In the genomic region with DNA sequence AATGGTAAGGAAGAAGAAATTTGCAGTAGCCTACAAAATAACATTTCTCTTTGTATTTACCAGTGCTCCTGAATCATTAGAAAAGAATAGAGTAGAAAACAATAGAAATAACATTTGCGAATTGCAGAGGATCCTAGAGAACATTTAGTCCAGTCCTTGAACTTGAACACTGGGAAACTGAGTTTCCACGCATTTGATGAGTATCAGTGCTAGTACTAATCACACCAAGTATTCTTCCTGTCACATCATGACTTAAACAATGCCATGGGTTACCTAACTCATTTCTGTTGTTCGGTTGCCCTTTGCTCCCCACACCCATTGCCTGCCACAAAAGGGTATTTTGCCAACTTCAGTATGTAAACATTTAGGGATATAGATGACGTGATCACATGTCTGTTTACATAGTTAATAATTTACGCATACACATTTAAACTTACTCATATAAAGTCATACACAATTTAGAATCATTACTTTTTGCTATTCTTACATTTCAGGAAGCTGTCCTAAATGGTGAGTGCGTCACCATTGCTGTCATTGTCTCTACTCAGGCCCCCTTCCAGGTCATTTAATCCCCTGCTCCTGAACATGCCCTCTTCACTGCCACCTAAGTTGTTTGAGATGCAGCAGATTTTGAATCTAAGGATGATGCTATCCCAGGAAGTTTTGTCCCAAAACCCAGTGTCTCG, we compare ENCODE assay signal across 1 cellular context.
TF ChIP-seq lines count a peak whose summit lies in the region.

No MANE protein-coding gene starts in this region.

TF ChIP-seq in HEK293, 187 proteins besides CTCF, POLR2A, EP300 and RAD21 (continued from another document):
- TF ChIP-seq, protein P1, sequence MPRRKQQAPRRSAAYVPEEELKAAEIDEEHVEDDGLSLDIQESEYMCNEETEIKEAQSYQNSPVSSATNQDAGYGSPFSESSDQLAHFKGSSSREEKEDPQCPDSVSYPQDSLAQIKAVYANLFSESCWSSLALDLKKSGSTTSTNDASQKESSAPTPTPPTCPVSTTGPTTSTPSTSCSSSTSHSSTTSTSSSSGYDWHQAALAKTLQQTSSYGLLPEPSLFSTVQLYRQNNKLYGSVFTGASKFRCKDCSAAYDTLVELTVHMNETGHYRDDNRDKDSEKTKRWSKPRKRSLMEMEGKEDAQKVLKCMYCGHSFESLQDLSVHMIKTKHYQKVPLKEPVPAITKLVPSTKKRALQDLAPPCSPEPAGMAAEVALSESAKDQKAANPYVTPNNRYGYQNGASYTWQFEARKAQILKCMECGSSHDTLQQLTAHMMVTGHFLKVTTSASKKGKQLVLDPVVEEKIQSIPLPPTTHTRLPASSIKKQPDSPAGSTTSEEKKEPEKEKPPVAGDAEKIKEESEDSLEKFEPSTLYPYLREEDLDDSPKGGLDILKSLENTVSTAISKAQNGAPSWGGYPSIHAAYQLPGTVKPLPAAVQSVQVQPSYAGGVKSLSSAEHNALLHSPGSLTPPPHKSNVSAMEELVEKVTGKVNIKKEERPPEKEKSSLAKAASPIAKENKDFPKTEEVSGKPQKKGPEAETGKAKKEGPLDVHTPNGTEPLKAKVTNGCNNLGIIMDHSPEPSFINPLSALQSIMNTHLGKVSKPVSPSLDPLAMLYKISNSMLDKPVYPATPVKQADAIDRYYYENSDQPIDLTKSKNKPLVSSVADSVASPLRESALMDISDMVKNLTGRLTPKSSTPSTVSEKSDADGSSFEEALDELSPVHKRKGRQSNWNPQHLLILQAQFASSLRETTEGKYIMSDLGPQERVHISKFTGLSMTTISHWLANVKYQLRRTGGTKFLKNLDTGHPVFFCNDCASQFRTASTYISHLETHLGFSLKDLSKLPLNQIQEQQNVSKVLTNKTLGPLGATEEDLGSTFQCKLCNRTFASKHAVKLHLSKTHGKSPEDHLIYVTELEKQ (tag by site-specific recombination; IDR thresholded peaks at IDR 0.05; ENCODE audit: borderline replicate concordance): no peak
- TF ChIP-seq GLIS1 (tag by site-specific recombination; IDR thresholded peaks at IDR 0.05) (no peak), KLF9 (tag by site-specific recombination; IDR thresholded peaks at IDR 0.05; ENCODE audit: low read depth) (no peak), ZNF600 (tag by site-specific recombination; IDR thresholded peaks at IDR 0.05) (peak; percentile 28; the same call in 1 of the 2 replicates), SALL2 (tag by site-specific recombination; IDR thresholded peaks at IDR 0.05; ENCODE audit: borderline replicate concordance) (no peak), KLF10 (tag by site-specific recombination; IDR thresholded peaks at IDR 0.05) (0 out of 2 replicates have a peak, but pooled peaks have one; percentile 19), KLF8 (tag by site-specific recombination; IDR thresholded peaks at IDR 0.05) (peak; percentile 51; the same call in 1 of the 2 replicates), ZNF266 (tag by site-specific recombination; IDR thresholded peaks at IDR 0.05; ENCODE audit: low read depth) (no peak), ZFP37 (tag by site-specific recombination; IDR thresholded peaks at IDR 0.05) (no peak), ZNF571 (tag by site-specific recombination; IDR thresholded peaks at IDR 0.05) (no peak), KLF7 (tag by site-specific recombination; IDR thresholded peaks at IDR 0.05; ENCODE audit: borderline replicate concordance) (no peak)
- TF ChIP-seq, protein P2, sequence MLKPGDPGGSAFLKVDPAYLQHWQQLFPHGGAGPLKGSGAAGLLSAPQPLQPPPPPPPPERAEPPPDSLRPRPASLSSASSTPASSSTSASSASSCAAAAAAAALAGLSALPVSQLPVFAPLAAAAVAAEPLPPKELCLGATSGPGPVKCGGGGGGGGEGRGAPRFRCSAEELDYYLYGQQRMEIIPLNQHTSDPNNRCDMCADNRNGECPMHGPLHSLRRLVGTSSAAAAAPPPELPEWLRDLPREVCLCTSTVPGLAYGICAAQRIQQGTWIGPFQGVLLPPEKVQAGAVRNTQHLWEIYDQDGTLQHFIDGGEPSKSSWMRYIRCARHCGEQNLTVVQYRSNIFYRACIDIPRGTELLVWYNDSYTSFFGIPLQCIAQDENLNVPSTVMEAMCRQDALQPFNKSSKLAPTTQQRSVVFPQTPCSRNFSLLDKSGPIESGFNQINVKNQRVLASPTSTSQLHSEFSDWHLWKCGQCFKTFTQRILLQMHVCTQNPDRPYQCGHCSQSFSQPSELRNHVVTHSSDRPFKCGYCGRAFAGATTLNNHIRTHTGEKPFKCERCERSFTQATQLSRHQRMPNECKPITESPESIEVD (tag by site-specific recombination; IDR thresholded peaks at IDR 0.05): no peak
